Comparison of ENCODE assay signal across 8 cellular contexts in genomic region chr1:155591770-155592169, GRCh38. TPM values are rescaled to one million over a fixed set of nuclear protein-coding genes. Genes with fewer than 3 reads are reported as not detected.
DNase-seq lines count a peak whose midpoint lies in the region; ATAC-seq and TF ChIP-seq lines count a peak whose summit lies in the region.

No MANE protein-coding gene starts in this region.

- H3K36me3 ChIP-seq in fibroblast of lung (ENCODE audit: control insufficient read depth, insufficient read depth, low read length): no peaks in the 10 kb centered on the region

- no peaks in the 10 kb centered on the region for H3K4me1 ChIP-seq in fibroblast of lung (ENCODE audit: control insufficient read depth, extremely low read depth, insufficient read depth, low read length)

- H3K27me3 Mint-ChIP-seq in T-cell: no peaks in the 10 kb centered on the region
- H3K27me3 Mint-ChIP-seq in nephron (ENCODE audit: low read depth): no peaks in the 10 kb centered on the region

- POLR2A ChIA-PET in T-cell (lab: Charles Lee): interaction anchor here in 1 of 2 donors (0.6 kb wide), 1 partner anchor 243 kb away, joined by 3 read pairs; no protein-coding TSS in a partner anchor

- CTCF ChIA-PET in T-cell (lab: Charles Lee): interaction anchor here (0.6 to 1.2 kb wide), 5 partner anchors 28 to 506 kb away, joined by 3 read pairs; no protein-coding TSS in a partner anchor

- H3K27ac Mint-ChIP-seq in T-cell (no peak overlapping the region), nephron (peak overlapping the region in 1 of 3 experiments; percentile 46)

- no peaks in the 10 kb centered on the region for H3K36me3 Mint-ChIP-seq in T-cell
- no peaks in the 10 kb centered on the region for H3K36me3 Mint-ChIP-seq in nephron (ENCODE audit: low read depth)

- H3K27ac ChIP-seq in fibroblast of lung (ENCODE audit: insufficient read depth, low read length): no peak overlapping the region

- peak; percentile 43 for TF ChIP-seq CTCF in fibroblast of lung (conservative IDR thresholded peaks at IDR 0.05 in 1 of 2, IDR thresholded peaks at IDR 0.05 in 1 of 2; ENCODE audit: low read depth in 1 of 2, low read length in 2 of 2)
- TF ChIP-seq CTCF in nephron (IDR thresholded peaks at IDR 0.05; ENCODE audit: unreplicated experiment in 3 of 3): peak; percentile 48 to 60 (median 50)

- ATAC-seq in T-cell (replicated peaks in 1 of 4) (peak in 3 of 4 experiments; percentile 58 to 74 (median 72)), GM19397 (IDR thresholded peaks at IDR 0.05; ENCODE audit: unreplicated experiment) (no peak)

- H3K4me2 ChIP-seq in fibroblast of lung (ENCODE audit: extremely low read depth, insufficient read depth, low read length): no peak overlapping the region

- H3K4me1 Mint-ChIP-seq in T-cell (peaks cover 0 to 3% (median 2%) of the 10 kb centered on the region in 3 donors), nephron (peaks cover 4% of the 10 kb centered on the region)

- H3K4me3 Mint-ChIP-seq in T-cell (no peak overlapping the region), nephron (no peak overlapping the region)

- H3K9ac ChIP-seq in fibroblast of lung (ENCODE audit: insufficient read depth, low read length): no peak overlapping the region

- no peaks in the 10 kb centered on the region for H3K27me3 ChIP-seq in fibroblast of lung (ENCODE audit: control insufficient read depth, insufficient read depth, low read length)

- no peaks in the 10 kb centered on the region for H4K20me1 ChIP-seq in fibroblast of lung (ENCODE audit: control insufficient read depth, extremely low read depth, insufficient read depth, low read length)

- no peaks in the 10 kb centered on the region for H3K9me3 Mint-ChIP-seq in T-cell
- H3K9me3 Mint-ChIP-seq in nephron: no peaks in the 10 kb centered on the region

- no peaks in the 10 kb centered on the region for H3K9me3 ChIP-seq in fibroblast of lung (ENCODE audit: control insufficient read depth, insufficient read depth, low read depth, low read length)

- no peak overlapping the region for H3K4me3 ChIP-seq in fibroblast of lung (replicated peaks in 1 of 4; ENCODE audit: control extremely low read depth in 1 of 4, insufficient read depth in 1 of 4, low read depth in 3 of 4, low read length in 4 of 4)

- H3K79me2 ChIP-seq in fibroblast of lung (ENCODE audit: control insufficient read depth, insufficient read depth, low read length): no peaks in the 10 kb centered on the region

- DNase-seq in AG08395 (ENCODE audit: low spot score): peak; percentile 38
- DNase-seq in GM03348 (ENCODE audit: low spot score): peak; percentile 59
- peak; percentile 93 for DNase-seq in NCI-H1694 treated with DMSO at 0.1 percent for 48 hours (lab: John Stamatoyannopoulos, UW)
- peak in 12 of 34 experiments; percentile 10 to 47 (median 26) for DNase-seq in T-cell
- DNase-seq in fibroblast of lung (ENCODE audit: low read depth in 2 of 2): peak; percentile 47 to 82
- no peak for DNase-seq in cortex of kidney (lab: John Stamatoyannopoulos, UW)

- no peak overlapping the region for H2AFZ ChIP-seq in fibroblast of lung (ENCODE audit: low read length)

RNA-seq across cellular contexts. Expression of gene MSTO1, which starts 18.2 kb away (rescaled TPM):
- 10 to 100 TPM; 47.6 to 96.2 (median 92.9) TPM for total RNA-seq in T-cell
- 19.5 and 21.3 TPM in 2 replicates for total RNA-seq in fibroblast of lung
- 14.9 and 22.1 TPM in 2 replicates for polyA plus RNA-seq in fibroblast of lung
- 24.1 and 33.9 TPM in 2 replicates for polyA plus RNA-seq in fibroblast of lung (2012)
- 44.8 and 53.6 TPM in 2 replicates for polyA minus RNA-seq in fibroblast of lung (ENCODE audit: low replicate concordance)

RNA-seq across cellular contexts. Expression of gene ASH1L, which starts 29.2 kb away (rescaled TPM):
- total RNA-seq in T-cell (100 to 1,000 TPM in 1 of 5 donors, 10 to 100 TPM in 4; 78.0 to 105 (median 81.1) TPM), fibroblast of lung (25.4 and 35.7 TPM in 2 replicates)
- polyA plus RNA-seq in fibroblast of lung: 16.9 and 19.4 TPM in 2 replicates
- polyA plus RNA-seq in fibroblast of lung (2012): 8.6 and 11.6 TPM in 2 replicates
- polyA minus RNA-seq in fibroblast of lung (ENCODE audit: low replicate concordance): 19.9 and 24.6 TPM in 2 replicates
